ENCODE assay signal across 25 cellular contexts in genomic region chr16:54438469-54438868, GRCh38.
"Had no signal": no experiment of that assay in that cellular context is flagged by ENCODE, and none has a peak within 500 bp of the region (broad histone marks: within the 10 kb centered on the region; RNA-seq: fewer than 3 reads in every experiment).

No MANE protein-coding gene starts in this region.

- H3K27ac ChIP-seq: stomach, suprapubic skin, testis, thoracic aorta, thyroid gland, tibial artery, tibial nerve, transverse colon, upper lobe of left lung, upper lobe of right lung, uterus, vagina had no signal

- H3K27me3 ChIP-seq: testis, thyroid gland, upper lobe of left lung, upper lobe of right lung, uterus, vagina had no signal

- DNase-seq: stimulated activated CD4-positive, alpha-beta T cell treated with anti-CD3 and anti-CD28 coated beads, Interleukin-2, amount 100 ng/mL, for 48 hours; stimulated activated CD4-positive, alpha-beta T cell treated with anti-CD3 and anti-CD28 coated beads, Interleukin-4, amount 100 ng/mL, for 1 hour; stimulated activated CD4-positive, alpha-beta T cell treated with anti-CD3 and anti-CD28 coated beads, Interleukin-4, amount 100 ng/mL, for 24 hours; stimulated activated CD4-positive, alpha-beta T cell treated with anti-CD3 and anti-CD28 coated beads, Interleukin-4, amount 100 ng/mL, for 4 hours; stimulated activated CD8-positive, alpha-beta memory T cell treated with anti-CD3 and anti-CD28 coated beads, Interleukin-4, amount 100 ng/mL, for 48 hours; stimulated activated naive B cell treated with anti-CD40 and anti-IgM and Interleukin-4, amounts not matched to agents 10 μg/mL and 1 μg/mL and 100 μg/mL, for 72 hours; stimulated activated naive CD4-positive, alpha-beta T cell; stimulated activated naive CD4-positive, alpha-beta T cell treated with Interleukin-2 at 50 U/mL for 16 hours; stimulated activated naive CD8-positive, alpha-beta T cell treated with anti-CD3 and anti-CD28 coated beads, Interleukin-15, amount 100 ng/mL, for 72 hours; stimulated activated naive CD8-positive, alpha-beta T cell treated with anti-CD3 and anti-CD28 coated beads, Interleukin-15, Interleukin-2, amounts not matched to agents 100 U/mL and 50 U/mL, for 24 hours; stomach; substantia nigra; thyroid gland; tibial artery; transverse colon; trophoblast cell; upper lobe of left lung; upper lobe of right lung; uterus had no signal

- H3K4me3 ChIP-seq: stomach, suprapubic skin, thoracic aorta, thyroid gland, tibial artery, tibial nerve, transverse colon, upper lobe of left lung, upper lobe of right lung, uterus, vagina had no signal

- H3K36me3 ChIP-seq: stomach, suprapubic skin, thoracic aorta, thyroid gland, tibial artery, tibial nerve, transverse colon, upper lobe of left lung, upper lobe of right lung, uterus, vagina had no signal

- H3K4me1 ChIP-seq: stomach, suprapubic skin, testis, tibial artery, tibial nerve, transverse colon, upper lobe of left lung, upper lobe of right lung, uterus, vagina had no signal

- ATAC-seq: stimulated activated effector memory CD8-positive, alpha-beta T cell treated with anti-CD3 and anti-CD28 coated beads, Interleukin-12 subunit alpha, Interleukin-12 subunit beta, amount 100 ng/mL, for 72 hours; stimulated activated naive B cell treated with anti-CD40 and anti-IgM and Interleukin-4, amounts not matched to agents 10 μg/mL and 1 μg/mL and 100 μg/mL, for 72 hours; stimulated activated naive CD8-positive, alpha-beta T cell treated with anti-CD3 and anti-CD28 coated beads, Interleukin-15, amount 100 ng/mL, for 72 hours; stimulated activated naive CD8-positive, alpha-beta T cell treated with anti-CD3 and anti-CD28 coated beads, Interleukin-15, Interleukin-2, amounts not matched to agents 100 U/mL and 50 U/mL, for 24 hours had no signal

- H3K9me3 ChIP-seq: suprapubic skin, testis, thoracic aorta, thyroid gland, tibial artery, transverse colon, upper lobe of right lung, uterus, vagina had no signal
